Comparison of ENCODE assay signal across 16 cellular contexts in genomic region chr18:55862693-55863485, GRCh38.
DNase-seq lines count a peak whose midpoint lies in the region; TF ChIP-seq lines count a peak whose summit lies in the region.
"Had no signal": no experiment of that assay in that cellular context is flagged by ENCODE, and none has a peak within 500 bp of the region (broad histone marks: within the 10 kb centered on the region; RNA-seq: fewer than 3 reads in every experiment).

No MANE protein-coding gene starts in this region.

- no peak overlapping the region for H2AFZ ChIP-seq in hepatocyte

- no peaks in the 10 kb centered on the region for H3K4me1 ChIP-seq in hepatocyte (ENCODE audit: insufficient read depth)
- peaks cover 4% of the 10 kb centered on the region for H3K4me1 ChIP-seq in suprapubic skin
- H3K4me1 ChIP-seq in effector memory CD4-positive, alpha-beta T cell (ENCODE audit: control insufficient read depth, insufficient read depth, low read length, poor library complexity, severe bottlenecking): no peaks in the 10 kb centered on the region

- no peak for TF ChIP-seq EP300 in suprapubic skin (IDR thresholded peaks at IDR 0.05)

- H3K27me3 ChIP-seq in hepatocyte (no peaks in the 10 kb centered on the region), suprapubic skin (no peaks in the 10 kb centered on the region)
- no peaks in the 10 kb centered on the region for H3K27me3 ChIP-seq in effector memory CD4-positive, alpha-beta T cell (replicated peaks; ENCODE audit: control insufficient read depth, insufficient read depth, low read length, poor library complexity, severe bottlenecking)
- H3K27me3 ChIP-seq: body of pancreas had no signal

- no peaks in the 10 kb centered on the region for H4K20me1 ChIP-seq in hepatocyte (ENCODE audit: insufficient read depth, poor library complexity, severe bottlenecking)

- peak; percentile 70 to 76 for DNase-seq in NCI-H524 (lab: John Stamatoyannopoulos, UW)
- DNase-seq in NCI-H524 treated with DMSO at 0.1 percent for 48 hours (lab: John Stamatoyannopoulos, UW): no peak
- peak; percentile 6 for DNase-seq in NCI-H2171 (lab: John Stamatoyannopoulos, UW)
- no peak for DNase-seq in hepatocyte (ENCODE audit: low spot score)
- no peak for DNase-seq in suprapubic skin (ENCODE audit: low spot score in 2 of 2)
- no peak for DNase-seq in SIG-M5 treated with dmso at 0.1 percent for 504 hours (lab: John Stamatoyannopoulos, UW; ENCODE audit: unreplicated experiment)
- DNase-seq in SKM-1 treated with dmso at 0.1 percent for 144 hours (lab: John Stamatoyannopoulos, UW; ENCODE audit: unreplicated experiment): no peak
- DNase-seq in effector memory CD4-positive, alpha-beta T cell: no peak
- DNase-seq: body of pancreas; CD8-positive, alpha-beta T cell; left cardiac atrium; NCI-H187; NCI-H774; trophoblast cell had no signal

- H3K9me3 ChIP-seq in hepatocyte (ENCODE audit: low read depth) (no peaks in the 10 kb centered on the region), suprapubic skin (no peaks in the 10 kb centered on the region)
- no peaks in the 10 kb centered on the region for H3K9me3 ChIP-seq in effector memory CD4-positive, alpha-beta T cell (ENCODE audit: control insufficient read depth, low read length)
- H3K9me3 ChIP-seq: body of pancreas, HAP-1 had no signal

- 61% methylated on average over 22 of the region's 22 CpGs for WGBS in hepatocyte (ENCODE audit: low lambda C conversion rate, missing lambda C conversion rate)
- 83% methylated on average over 22 of the region's 22 CpGs for WGBS in suprapubic skin

- no peak for TF ChIP-seq POLR2A in suprapubic skin (IDR thresholded peaks at IDR 0.05)

- H3K9me2 ChIP-seq in hepatocyte (replicated peaks; ENCODE audit: insufficient read depth): no peaks in the 10 kb centered on the region

- no peak overlapping the region for H3K27ac ChIP-seq in hepatocyte
- H3K27ac ChIP-seq in suprapubic skin: peak overlapping the region; percentile 3
- no peak overlapping the region for H3K27ac ChIP-seq in effector memory CD4-positive, alpha-beta T cell (ENCODE audit: insufficient read depth, low read length, poor library complexity, severe bottlenecking)
- H3K27ac ChIP-seq: body of pancreas had no signal

- no peaks in the 10 kb centered on the region for H3K79me2 ChIP-seq in hepatocyte

- H3K36me3 ChIP-seq in hepatocyte (replicated peaks; ENCODE audit: insufficient read depth, low read depth): no peaks in the 10 kb centered on the region
- no peaks in the 10 kb centered on the region for H3K36me3 ChIP-seq in suprapubic skin
- no peaks in the 10 kb centered on the region for H3K36me3 ChIP-seq in effector memory CD4-positive, alpha-beta T cell (ENCODE audit: control insufficient read depth, insufficient read depth, low read length)
- H3K36me3 ChIP-seq: HAP-1 had no signal

- no peak for TF ChIP-seq CTCF in hepatocyte (IDR thresholded peaks at IDR 0.05; ENCODE audit: poor library complexity)
- TF ChIP-seq CTCF in suprapubic skin (IDR thresholded peaks at IDR 0.05): no peak

- H3K4me3 ChIP-seq in hepatocyte (no peak overlapping the region), suprapubic skin (no peak overlapping the region)
- H3K4me3 ChIP-seq in effector memory CD4-positive, alpha-beta T cell (ENCODE audit: insufficient read depth, low read depth, low read length, poor library complexity, severe bottlenecking): no peak overlapping the region
- H3K4me3 ChIP-seq: body of pancreas, HAP-1, mucosa of descending colon had no signal

- H3K4me2 ChIP-seq in hepatocyte: peak overlapping the region; percentile 69

Comparison
In these comparisons a context has a peak if more than half of its experiments do, and no peak if none do; other contexts are left out.
1. DNase-seq: peak in NCI-H524 (2 of 2) and NCI-H2171 (single experiment); none in NCI-H524 treated with DMSO at 0.1 percent for 48 hours (single experiment), hepatocyte (single experiment), suprapubic skin (0 of 2), SIG-M5 treated with dmso at 0.1 percent for 504 hours (single experiment), SKM-1 treated with dmso at 0.1 percent for 144 hours (single experiment) and effector memory CD4-positive, alpha-beta T cell (0 of 3).